In the genomic region with DNA sequence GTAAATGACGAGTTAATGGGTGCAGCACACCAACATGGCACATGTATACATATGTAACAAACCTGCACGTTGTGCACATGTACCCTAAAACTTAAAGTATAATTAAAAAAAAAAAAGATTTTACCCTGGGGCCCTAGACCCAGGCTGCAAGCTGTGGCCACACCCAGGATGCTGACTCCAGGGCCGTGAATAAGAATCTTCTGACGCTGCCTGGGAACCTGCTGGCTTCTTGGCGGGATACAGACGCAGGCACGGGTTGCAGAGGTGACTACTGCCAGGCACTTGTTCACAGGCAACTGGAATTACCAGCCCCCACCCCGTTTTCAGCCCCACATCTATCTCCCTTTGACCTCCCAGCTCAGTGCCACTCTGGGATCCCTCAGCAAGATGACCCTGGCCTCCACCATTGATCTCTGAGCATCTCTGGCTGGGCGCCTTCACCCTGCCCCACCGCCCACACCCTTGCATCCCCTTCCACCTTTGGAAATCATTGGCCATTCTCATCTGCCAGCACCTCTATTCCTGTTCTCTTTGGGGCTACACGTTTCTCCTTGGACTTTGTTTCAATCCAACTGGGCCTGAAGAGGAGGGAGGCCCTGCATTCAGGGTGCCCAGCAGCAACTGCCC, we compare ENCODE assay signal across 29 cellular contexts. TPM values are rescaled to one million over a fixed set of nuclear protein-coding genes. Genes with fewer than 3 reads are reported as not detected.
DNase-seq lines count a peak whose midpoint lies in the region; ATAC-seq and TF ChIP-seq lines count a peak whose summit lies in the region.
"Had no signal": no experiment of that assay in that cellular context is flagged by ENCODE, and none has a peak within 500 bp of the region (broad histone marks: within the 10 kb centered on the region; RNA-seq: fewer than 3 reads in every experiment).

No MANE protein-coding gene starts in this region.

- H3K4me3 Mint-ChIP-seq in T-helper 2 cell treated with Interferon-gamma antibody and Interleukin-4, amounts not matched to agents 5 μg/mL and 100 μg/mL, for 36 hours: peak overlapping the region; percentile 30
- peak overlapping the region in 6 of 8 donors; percentile 7 to 81 (median 62) for H3K4me3 Mint-ChIP-seq in CD4-positive, alpha-beta memory T cell
- no peak overlapping the region for H3K4me3 Mint-ChIP-seq in activated CD4-positive, alpha-beta memory T cell treated with anti-CD3 and anti-CD28 coated beads for 36 hours
- H3K4me3 Mint-ChIP-seq in progenitor cell of endocrine pancreas (ENCODE audit: low read depth): no peak overlapping the region
- H3K4me3 Mint-ChIP-seq: activated naive CD8-positive, alpha-beta T cell treated with anti-CD3 and anti-CD28 coated beads for 36 hours; CD14-positive monocyte; dendritic cell treated with granulocyte-macrophage colony-stimulating factor and Interleukin-4, amounts not matched to agents 40 ng/mL and 50 ng/mL, for 4 days; stimulated activated memory B cell treated with anti-CD40 and anti-IgM and Interleukin-4, amounts not matched to agents 10 μg/mL and 1 μg/mL and 100 μg/mL, for 72 hours had no signal

- TF ChIP-seq CTCF in mucosa of descending colon (IDR thresholded peaks at IDR 0.05): no peak
- no peak for TF ChIP-seq CTCF in progenitor cell of endocrine pancreas (IDR thresholded peaks at IDR 0.05; ENCODE audit: unreplicated experiment)

- intact Hi-C loops in CD4-positive, alpha-beta memory T cell (cut with micrococcal nuclease): no loop called here
- intact Hi-C loops in activated CD4-positive, alpha-beta memory T cell treated with anti-CD3 and anti-CD28 coated beads for 36 hours (cut with micrococcal nuclease): no loop called here
- intact Hi-C loops in mucosa of descending colon (cut with DNase I, micrococcal nuclease): no loop called here

- H3K4me1 Mint-ChIP-seq in T-helper 2 cell treated with Interferon-gamma antibody and Interleukin-4, amounts not matched to agents 5 μg/mL and 100 μg/mL, for 36 hours (ENCODE audit: low read depth): peaks cover 61% of the 10 kb centered on the region
- peaks cover 66 to 86% (median 77%) of the 10 kb centered on the region in 4 donors for H3K4me1 Mint-ChIP-seq in CD4-positive, alpha-beta memory T cell
- H3K4me1 Mint-ChIP-seq in activated CD4-positive, alpha-beta memory T cell treated with anti-CD3 and anti-CD28 coated beads for 36 hours (ENCODE audit: low read depth): peaks cover 65% of the 10 kb centered on the region
- H3K4me1 Mint-ChIP-seq in progenitor cell of endocrine pancreas (ENCODE audit: low read depth): peaks cover 5% of the 10 kb centered on the region

- ATAC-seq in mucosa of descending colon (no peak), HG02970 (IDR thresholded peaks at IDR 0.05; ENCODE audit: low FRiP score, unreplicated experiment) (no peak), GM19351 (IDR thresholded peaks at IDR 0.05; ENCODE audit: unreplicated experiment) (no peak)
- ATAC-seq: left ventricle myocardium superior; stimulated activated memory B cell treated with anti-CD40 and anti-IgM and Interleukin-4, amounts not matched to agents 10 μg/mL and 1 μg/mL and 100 μg/mL, for 72 hours had no signal

- no peaks in the 10 kb centered on the region for H3K36me3 ChIP-seq in CD4-positive, alpha-beta memory T cell (ENCODE audit: insufficient read depth, low read length)
- H3K36me3 ChIP-seq in mucosa of descending colon (ENCODE audit: low read depth): no peaks in the 10 kb centered on the region
- H3K36me3 ChIP-seq: cardiac muscle cell, esophagus muscularis mucosa, transverse colon, WERI-Rb-1 had no signal

- no peak overlapping the region for H3K27ac ChIP-seq in CD4-positive, alpha-beta memory T cell (ENCODE audit: low read depth, low read length)
- H3K27ac ChIP-seq: cardiac muscle cell, esophagus muscularis mucosa, PC-9, transverse colon had no signal

- peaks cover 4% of the 10 kb centered on the region for H3K36me3 Mint-ChIP-seq in T-helper 2 cell treated with Interferon-gamma antibody and Interleukin-4, amounts not matched to agents 5 μg/mL and 100 μg/mL, for 36 hours (ENCODE audit: low read depth)
- H3K36me3 Mint-ChIP-seq in CD4-positive, alpha-beta memory T cell: no peaks in the 10 kb centered on the region
- H3K36me3 Mint-ChIP-seq in activated CD4-positive, alpha-beta memory T cell treated with anti-CD3 and anti-CD28 coated beads for 36 hours: no peaks in the 10 kb centered on the region
- H3K36me3 Mint-ChIP-seq in progenitor cell of endocrine pancreas (ENCODE audit: insufficient read depth): no peaks in the 10 kb centered on the region
- H3K36me3 Mint-ChIP-seq: stimulated activated memory B cell treated with anti-CD40 and anti-IgM and Interleukin-4, amounts not matched to agents 10 μg/mL and 1 μg/mL and 100 μg/mL, for 72 hours had no signal

- no peaks in the 10 kb centered on the region for H3K9me3 ChIP-seq in CD4-positive, alpha-beta memory T cell (ENCODE audit: control insufficient read depth in 1 of 2, low read length in 2 of 2)
- H3K9me3 ChIP-seq in mucosa of descending colon: no peaks in the 10 kb centered on the region
- H3K9me3 ChIP-seq: esophagus muscularis mucosa, transverse colon had no signal

- peaks cover 41% of the 10 kb centered on the region for H3K27me3 Mint-ChIP-seq in T-helper 2 cell treated with Interferon-gamma antibody and Interleukin-4, amounts not matched to agents 5 μg/mL and 100 μg/mL, for 36 hours (ENCODE audit: low read depth)
- H3K27me3 Mint-ChIP-seq in CD4-positive, alpha-beta memory T cell: no peaks in the 10 kb centered on the region
- H3K27me3 Mint-ChIP-seq in activated CD4-positive, alpha-beta memory T cell treated with anti-CD3 and anti-CD28 coated beads for 36 hours: no peaks in the 10 kb centered on the region
- H3K27me3 Mint-ChIP-seq in progenitor cell of endocrine pancreas: peaks cover 38% of the 10 kb centered on the region
- H3K27me3 Mint-ChIP-seq: activated naive CD8-positive, alpha-beta T cell treated with anti-CD3 and anti-CD28 coated beads for 36 hours had no signal

- POLR2A ChIA-PET in CD4-positive, alpha-beta memory T cell (lab: Charles Lee; ENCODE audit: partially characterized antibody): interaction anchor here (0.6 to 2.6 kb wide), 13 partner anchors 9 to 91 kb away, joined by 3 to 23 read pairs (median 4); a partner anchor contains a TSS
- POLR2A ChIA-PET in activated CD4-positive, alpha-beta memory T cell treated with anti-CD3 and anti-CD28 coated beads for 36 hours (lab: Charles Lee): interaction anchor here (0.6 kb wide), 1 partner anchor 8 kb away, joined by 5 read pairs; no protein-coding TSS in a partner anchor

- CTCF ChIA-PET in CD4-positive, alpha-beta memory T cell (lab: Charles Lee; ENCODE audit: partially characterized antibody): interaction anchor here (0.8 to 1.2 kb wide), 5 partner anchors 10 to 47 kb away, joined by 3 to 4 read pairs (median 3); no protein-coding TSS in a partner anchor
- CTCF ChIA-PET in activated CD4-positive, alpha-beta memory T cell treated with anti-CD3 and anti-CD28 coated beads for 36 hours (lab: Charles Lee): no interaction called here

- H3K27ac Mint-ChIP-seq in T-helper 2 cell treated with Interferon-gamma antibody and Interleukin-4, amounts not matched to agents 5 μg/mL and 100 μg/mL, for 36 hours: peak overlapping the region; percentile 26
- H3K27ac Mint-ChIP-seq in CD4-positive, alpha-beta memory T cell: peak overlapping the region; percentile 82 to 98 (median 90)
- peak overlapping the region; percentile 34 for H3K27ac Mint-ChIP-seq in activated CD4-positive, alpha-beta memory T cell treated with anti-CD3 and anti-CD28 coated beads for 36 hours
- no peak overlapping the region for H3K27ac Mint-ChIP-seq in progenitor cell of endocrine pancreas
- H3K27ac Mint-ChIP-seq: activated naive CD8-positive, alpha-beta T cell treated with anti-CD3 and anti-CD28 coated beads for 36 hours; dendritic cell treated with granulocyte-macrophage colony-stimulating factor and Interleukin-4, amounts not matched to agents 40 ng/mL and 50 ng/mL, for 4 days; stimulated activated memory B cell treated with anti-CD40 and anti-IgM and Interleukin-4, amounts not matched to agents 10 μg/mL and 1 μg/mL and 100 μg/mL, for 72 hours had no signal

- no peaks in the 10 kb centered on the region for H3K27me3 ChIP-seq in CD4-positive, alpha-beta memory T cell (ENCODE audit: insufficient read depth, low read length)
- H3K27me3 ChIP-seq: cardiac muscle cell, transverse colon had no signal

- peaks cover 75% of the 10 kb centered on the region for H3K4me1 ChIP-seq in CD4-positive, alpha-beta memory T cell (ENCODE audit: insufficient read depth, low read length)
- H3K4me1 ChIP-seq in mucosa of descending colon (ENCODE audit: low read depth): peaks cover 14% of the 10 kb centered on the region

- peaks cover 10% of the 10 kb centered on the region for H3K9me3 Mint-ChIP-seq in T-helper 2 cell treated with Interferon-gamma antibody and Interleukin-4, amounts not matched to agents 5 μg/mL and 100 μg/mL, for 36 hours
- H3K9me3 Mint-ChIP-seq in CD4-positive, alpha-beta memory T cell: peaks cover 0 to 6% (median 0%) of the 10 kb centered on the region in 8 donors
- H3K9me3 Mint-ChIP-seq in activated CD4-positive, alpha-beta memory T cell treated with anti-CD3 and anti-CD28 coated beads for 36 hours: peaks cover 8% of the 10 kb centered on the region
- peaks cover 4% of the 10 kb centered on the region for H3K9me3 Mint-ChIP-seq in progenitor cell of endocrine pancreas (ENCODE audit: low read depth)

- no peak overlapping the region for H3K4me3 ChIP-seq in CD4-positive, alpha-beta memory T cell (ENCODE audit: low read length in 2 of 2)
- H3K4me3 ChIP-seq in mucosa of descending colon: no peak overlapping the region
- H3K4me3 ChIP-seq: cardiac muscle cell, esophagus muscularis mucosa, PC-9, transverse colon had no signal

- DNase-seq in T-helper 2 cell treated with Interferon-gamma antibody and Interleukin-4, amounts not matched to agents 5 μg/mL and 100 μg/mL, for 36 hours (ENCODE audit: low spot score): no peak
- no peak for DNase-seq in T-helper 2 cell
- peak in 1 of 5 donors; percentile 62 for DNase-seq in CD4-positive, alpha-beta memory T cell
- peak; percentile 51 for DNase-seq in activated CD4-positive, alpha-beta memory T cell treated with anti-CD3 and anti-CD28 coated beads for 36 hours
- DNase-seq in mucosa of descending colon: peak in 2 of 3 donors; percentile 16 to 30
- DNase-seq in progenitor cell of endocrine pancreas (ENCODE audit: low spot score, unreplicated experiment): no peak
- DNase-seq: 8988T; activated CD8-positive, alpha-beta memory T cell treated with anti-CD3 and anti-CD28 coated beads, Interleukin-2, amount 50 U/mL, for 4 hours; activated naive CD8-positive, alpha-beta T cell treated with anti-CD3 and anti-CD28 coated beads for 36 hours; foreskin fibroblast; islet precursor cell; left ventricle myocardium superior; mesendoderm; NCI-H1048; PC-9; SHP77 treated with DMSO at 0.1 percent for 48 hours; stimulated activated CD4-positive, alpha-beta T cell treated with anti-CD3 and anti-CD28 coated beads, Interleukin-4, amount 100 ng/mL, for 4 hours; transverse colon had no signal

RNA-seq across cellular contexts. Expression of a gene that starts 21.1 kb away (rescaled TPM):
- total RNA-seq in CD4-positive, alpha-beta memory T cell: not detected
- not detected for polyA plus RNA-seq in CD4-positive, alpha-beta memory T cell
- not detected for total RNA-seq in activated CD4-positive, alpha-beta memory T cell treated with anti-CD3 and anti-CD28 coated beads for 36 hours
- total RNA-seq in mucosa of descending colon (not detected), progenitor cell of endocrine pancreas (not detected in 2 replicates)
- total RNA-seq: activated naive CD8-positive, alpha-beta T cell treated with anti-CD3 and anti-CD28 coated beads for 36 hours; astrocyte; cardiac muscle cell; esophagus muscularis mucosa; H4; left ventricle myocardium superior; PC-9; subcutaneous adipose tissue; transverse colon had no signal
- polyA plus RNA-seq: cardiac muscle cell had no signal

RNA-seq across cellular contexts. Expression of a gene that starts 25.6 kb away (rescaled TPM):
- total RNA-seq in CD4-positive, alpha-beta memory T cell: 100 to 1,000 TPM; 171 to 174 TPM
- polyA plus RNA-seq in CD4-positive, alpha-beta memory T cell: 100 to 1,000 TPM in 1 of 2 donors, 10 to 100 TPM in 1; 65.5 to 141 TPM
- total RNA-seq in activated CD4-positive, alpha-beta memory T cell treated with anti-CD3 and anti-CD28 coated beads for 36 hours: 10 to 100 TPM; 45.9 to 49.3 TPM
- total RNA-seq in mucosa of descending colon (10 to 100 TPM in 1 of 3 donors, 1 to 10 TPM in 2; 7.9 to 19.0 (median 8.4) TPM), progenitor cell of endocrine pancreas (6.3 and 7.6 TPM in 2 replicates)

Comparison
In these comparisons a context has a peak if more than half of its experiments do, and no peak if none do; other contexts are left out.
1. DNase-seq: peak in activated CD4-positive, alpha-beta memory T cell treated with anti-CD3 and anti-CD28 coated beads for 36 hours (single experiment) and mucosa of descending colon (2 of 3); none in T-helper 2 cell treated with Interferon-gamma antibody and Interleukin-4, amounts not matched to agents 5 μg/mL and 100 μg/mL, for 36 hours (single experiment), T-helper 2 cell (0 of 5) and progenitor cell of endocrine pancreas (single experiment).
2. H3K4me3 Mint-ChIP-seq: peak in T-helper 2 cell treated with Interferon-gamma antibody and Interleukin-4, amounts not matched to agents 5 μg/mL and 100 μg/mL, for 36 hours (single experiment) and CD4-positive, alpha-beta memory T cell (6 of 8); none in activated CD4-positive, alpha-beta memory T cell treated with anti-CD3 and anti-CD28 coated beads for 36 hours (single experiment) and progenitor cell of endocrine pancreas (single experiment).